In the genomic region with DNA sequence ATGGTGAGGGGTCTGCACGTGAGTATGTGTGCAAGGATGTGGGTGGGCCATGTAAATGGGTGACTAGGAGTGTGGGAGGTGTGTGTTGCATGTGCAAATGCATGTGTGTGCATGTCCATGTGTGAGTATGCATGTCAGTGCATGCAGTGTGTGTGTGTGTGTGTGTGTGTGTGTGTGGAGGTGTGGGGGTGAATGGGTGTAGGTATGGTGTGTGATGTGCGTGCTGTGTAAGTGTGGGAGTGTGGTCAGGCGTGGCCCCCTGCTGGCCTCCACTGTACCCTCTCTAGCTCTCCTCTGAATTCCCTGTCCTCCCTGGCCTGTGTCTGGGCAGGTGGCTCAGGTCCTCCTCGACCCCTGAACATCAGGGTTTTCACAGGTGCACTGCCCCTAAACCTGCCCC, we compare ENCODE assay signal across 13 cellular contexts.
DNase-seq lines count a peak whose midpoint lies in the region; ATAC-seq, FAIRE-seq and TF ChIP-seq lines count a peak whose summit lies in the region.
"Had no signal": no experiment of that assay in that cellular context is flagged by ENCODE, and none has a peak within 500 bp of the region (broad histone marks: within the 10 kb centered on the region; RNA-seq: fewer than 3 reads in every experiment).

No MANE protein-coding gene starts in this region.

- BruUV-seq in HCT116 (replicated peaks; lab: Mats Ljungman, UMichigan) (no TSS peak), HepG2 (replicated peaks; lab: Mats Ljungman, UMichigan) (no TSS peak), A673 (replicated peaks; lab: Mats Ljungman, UMichigan) (no TSS peak)

- no peaks in the 10 kb centered on the region for H3K4me1 Mint-ChIP-seq in activated CD4-positive, alpha-beta T cell treated with anti-CD3 and anti-CD28 coated beads for 36 hours
- H3K4me1 Mint-ChIP-seq: activated CD4-positive, alpha-beta T cell treated with anti-CD3 and anti-CD28 coated beads, Interleukin-2, amount 10 ng/mL, durations not matched to agents 24 days and 14 days had no signal

- TF ChIP-seq EP300 in HepG2 (IDR thresholded peaks at IDR 0.05; ENCODE audit: low read depth in 2 of 2, low read length in 2 of 2) (no peak), HepG2 (CRISPR knock-in tag; IDR thresholded peaks at IDR 0.05; ENCODE audit: borderline replicate concordance) (no peak)

- 6% methylated on average over 4 of the region's 4 CpGs for WGBS in HepG2 (ENCODE audit: low lambda C conversion rate)

- H4K20me1 ChIP-seq in HCT116 (ENCODE audit: insufficient read depth) (no peaks in the 10 kb centered on the region), HepG2 (ENCODE audit: insufficient read depth, low read length) (no peaks in the 10 kb centered on the region)

- FAIRE-seq in HepG2 (lab: Jason Lieb, UNC): no peak
- FAIRE-seq: frontal cortex had no signal

- H3K27me3 ChIP-seq in HCT116 (ENCODE audit: insufficient read depth, low read length) (no peaks in the 10 kb centered on the region), brain microvascular endothelial cell (replicated peaks) (no peaks in the 10 kb centered on the region), HepG2 (ENCODE audit: control insufficient read depth in 1 of 2, insufficient read depth in 2 of 2, low read length in 2 of 2) (peaks cover 0 to 3% of the 10 kb centered on the region in 2 experiments; a peak in 1 of 5 replicates), A673 (replicated peaks; ENCODE audit: insufficient read depth, low read depth, low read length, poor library complexity) (no peaks in the 10 kb centered on the region)

- H3K9ac ChIP-seq in HCT116 (ENCODE audit: low read length) (no peak overlapping the region), HepG2 (ENCODE audit: insufficient read depth, low read depth, low read length) (no peak overlapping the region)

- POLR2A ChIA-PET in HCT116 (lab: Charles Lee) (no interaction called here), HepG2 (lab: Yijun Ruan, JAX) (no interaction called here), A673 (lab: Charles Lee; ENCODE audit: low non-redundant PET) (no interaction called here)
- POLR2A ChIA-PET in activated CD4-positive, alpha-beta T cell treated with anti-CD3 and anti-CD28 coated beads for 36 hours (lab: Charles Lee): no interaction called here

- DNase-seq in AG08395 (ENCODE audit: low spot score): peak; percentile 33
- no peak for DNase-seq in HCT116 (ENCODE audit: low read depth, low spot score)
- no peak for DNase-seq in brain microvascular endothelial cell
- no peak for DNase-seq in HepG2 (ENCODE audit: low spot score)
- no peak for DNase-seq in T1000 (lab: John Stamatoyannopoulos, UW)
- DNase-seq in activated CD4-positive, alpha-beta T cell treated with anti-CD3 and anti-CD28 coated beads for 36 hours: no peak
- no peak for DNase-seq in A673 (ENCODE audit: low spot score)
- DNase-seq: activated CD4-positive, alpha-beta T cell treated with anti-CD3 and anti-CD28 coated beads, Interleukin-2, amount 10 ng/mL, durations not matched to agents 24 days and 14 days; NCI-H2029; SIG-M5 had no signal

- CTCF ChIA-PET in HCT116 (lab: Charles Lee) (interaction anchor here (1.4 to 1.5 kb wide), 2 partner anchors 11 to 394 kb away, joined by 3 to 6 read pairs; no protein-coding TSS in a partner anchor), HepG2 (lab: Yijun Ruan, JAX; ENCODE audit: low intra/inter-chr PET ratio, low total read pairs) (interaction anchor here (0.8 kb wide), 1 partner anchor 394 kb away, joined by 3 read pairs; no protein-coding TSS in a partner anchor), A673 (lab: Charles Lee) (no interaction called here)
- CTCF ChIA-PET in activated CD4-positive, alpha-beta T cell treated with anti-CD3 and anti-CD28 coated beads for 36 hours (lab: Charles Lee): no interaction called here

- H3K4me3 ChIP-seq in HCT116 (replicated peaks in 1 of 2; ENCODE audit: low read depth in 1 of 2, low read length in 2 of 2): no peak overlapping the region
- H3K4me3 ChIP-seq in brain microvascular endothelial cell (ENCODE audit: low read depth, low read length): no peak overlapping the region
- H3K4me3 ChIP-seq in HepG2 (replicated peaks in 1 of 3; ENCODE audit: insufficient read depth in 1 of 3, low read depth in 2 of 3, low read length in 3 of 3): no peak overlapping the region
- H3K4me3 ChIP-seq in A673 (ENCODE audit: low read depth, low read length, poor library complexity, severe bottlenecking): no peak overlapping the region

- no peaks in the 10 kb centered on the region for H3K36me3 Mint-ChIP-seq in activated CD4-positive, alpha-beta T cell treated with anti-CD3 and anti-CD28 coated beads for 36 hours (ENCODE audit: low read depth)
- H3K36me3 Mint-ChIP-seq: natural killer cell treated with Interleukin-12 subunit alpha and Interleukin-12 subunit beta and Interleukin-15 and Interleukin-18, amount 100 ng/mL, for 72 hours had no signal

- H3K27ac Mint-ChIP-seq in activated CD4-positive, alpha-beta T cell treated with anti-CD3 and anti-CD28 coated beads for 36 hours: no peak overlapping the region
- H3K27ac Mint-ChIP-seq: activated CD4-positive, alpha-beta T cell treated with anti-CD3 and anti-CD28 coated beads, Interleukin-2, amount 10 ng/mL, durations not matched to agents 24 days and 14 days; natural killer cell treated with Interleukin-12 subunit alpha and Interleukin-12 subunit beta and Interleukin-15 and Interleukin-18, amount 100 ng/mL, for 72 hours had no signal

- peaks cover 2% of the 10 kb centered on the region for H3K27me3 Mint-ChIP-seq in activated CD4-positive, alpha-beta T cell treated with anti-CD3 and anti-CD28 coated beads for 36 hours
- H3K27me3 Mint-ChIP-seq: activated CD4-positive, alpha-beta T cell treated with anti-CD3 and anti-CD28 coated beads, Interleukin-2, amount 10 ng/mL, durations not matched to agents 24 days and 14 days; natural killer cell treated with Interleukin-12 subunit alpha and Interleukin-12 subunit beta and Interleukin-15 and Interleukin-18, amount 100 ng/mL, for 72 hours had no signal

- H3K4me2 ChIP-seq in HCT116 (ENCODE audit: low read length) (no peak overlapping the region), HepG2 (ENCODE audit: low read depth, low read length) (no peak overlapping the region)

- no peaks in the 10 kb centered on the region for H3K9me3 ChIP-seq in HCT116 (ENCODE audit: control insufficient read depth in 1 of 2, insufficient read depth in 1 of 2, low read depth in 1 of 2, low read length in 2 of 2)
- H3K9me3 ChIP-seq in HepG2 (ENCODE audit: low read length): no peaks in the 10 kb centered on the region
- H3K9me3 ChIP-seq in A673 (ENCODE audit: low read depth, low read length, poor library complexity, severe bottlenecking): no peaks in the 10 kb centered on the region

- H3K9me3 Mint-ChIP-seq in activated CD4-positive, alpha-beta T cell treated with anti-CD3 and anti-CD28 coated beads for 36 hours (ENCODE audit: low read depth): no peaks in the 10 kb centered on the region
- H3K9me3 Mint-ChIP-seq: activated CD4-positive, alpha-beta T cell treated with anti-CD3 and anti-CD28 coated beads, Interleukin-2, amount 10 ng/mL, durations not matched to agents 24 days and 14 days; natural killer cell treated with Interleukin-12 subunit alpha and Interleukin-12 subunit beta and Interleukin-15 and Interleukin-18, amount 100 ng/mL, for 72 hours had no signal

- TF ChIP-seq CTCF in HCT116 (IDR thresholded peaks at IDR 0.05 in 2 of 3, conservative IDR thresholded peaks at IDR 0.05 in 1 of 3; ENCODE audit: borderline replicate concordance in 1 of 3, insufficient read depth in 1 of 3, low read depth in 2 of 3, low read length in 2 of 3): peak; percentile 4 to 32 (median 30); a peak in 2 of 6 replicates
- peak; percentile 53 for TF ChIP-seq CTCF in brain microvascular endothelial cell (IDR thresholded peaks at IDR 0.05; ENCODE audit: low read depth, low read length, missing control alignments)
- TF ChIP-seq CTCF in HepG2 (CRISPR knock-in tag; IDR thresholded peaks at IDR 0.05): peak; percentile 60
- TF ChIP-seq CTCF in A673 (conservative IDR thresholded peaks at IDR 0.05; ENCODE audit: low read depth, low read length): no peak

- intact Hi-C loops in HCT116 (cut with micrococcal nuclease): no loop called here
- intact Hi-C loops in HepG2 (cut with micrococcal nuclease; ENCODE audit: unreplicated experiment): loop anchor here (2.0 kb wide), 1 partner anchor 393 kb away; no protein-coding TSS in a partner anchor
- intact Hi-C loops in activated CD4-positive, alpha-beta T cell treated with anti-CD3 and anti-CD28 coated beads for 36 hours (cut with DNase I, micrococcal nuclease): no loop called here
- intact Hi-C loops in A673 (cut with micrococcal nuclease; ENCODE audit: unreplicated experiment): no loop called here

- ATAC-seq in HCT116: peak; percentile 79
- ATAC-seq in HepG2: peak; percentile 90
- no peak for ATAC-seq in activated CD4-positive, alpha-beta T cell treated with anti-CD3 and anti-CD28 coated beads for 36 hours
- ATAC-seq in GM21381 (IDR thresholded peaks at IDR 0.05; ENCODE audit: unreplicated experiment): no peak
- ATAC-seq: natural killer cell treated with Interleukin-12 subunit alpha and Interleukin-12 subunit beta and Interleukin-15 and Interleukin-18, amount 100 ng/mL, for 72 hours had no signal

- peak; percentile 48 for TF ChIP-seq RAD21 in HCT116 (IDR thresholded peaks at IDR 0.05; ENCODE audit: low read depth)
- TF ChIP-seq RAD21 in HepG2 (CRISPR knock-in tag; IDR thresholded peaks at IDR 0.05): no peak

- in situ Hi-C loops in brain microvascular endothelial cell (cut with HindIII; ENCODE audit: low pct_ligation_motif_present, low sequenced_read_pairs): no loop called here
- in situ Hi-C loops in HepG2 (cut with HindIII; ENCODE audit: extremely low pct_ligation_motif_present, low pct_unique_long_range_greater_than_20kb): loop anchor here (10.0 kb wide), 1 partner anchor 391 kb away; no protein-coding TSS in a partner anchor

- no peak overlapping the region for H3K4me3 Mint-ChIP-seq in activated CD4-positive, alpha-beta T cell treated with anti-CD3 and anti-CD28 coated beads for 36 hours
- H3K4me3 Mint-ChIP-seq: activated CD4-positive, alpha-beta T cell treated with anti-CD3 and anti-CD28 coated beads, Interleukin-2, amount 10 ng/mL, durations not matched to agents 24 days and 14 days; natural killer cell treated with Interleukin-12 subunit alpha and Interleukin-12 subunit beta and Interleukin-15 and Interleukin-18, amount 100 ng/mL, for 72 hours had no signal

- H3K79me2 ChIP-seq in HCT116 (ENCODE audit: insufficient read depth, low read length) (no peaks in the 10 kb centered on the region), HepG2 (ENCODE audit: insufficient read depth, low read length) (no peaks in the 10 kb centered on the region)

- no peaks in the 10 kb centered on the region for H3K4me1 ChIP-seq in HCT116 (ENCODE audit: control insufficient read depth in 1 of 2, insufficient read depth in 2 of 2, low read length in 2 of 2)
- no peaks in the 10 kb centered on the region for H3K4me1 ChIP-seq in HepG2 (ENCODE audit: insufficient read depth, low read length)
- no peaks in the 10 kb centered on the region for H3K4me1 ChIP-seq in A673 (ENCODE audit: insufficient read depth, low read length, poor library complexity, severe bottlenecking)

- H2AFZ ChIP-seq in HCT116 (ENCODE audit: low read depth, low read length, poor library complexity, severe bottlenecking): no peak overlapping the region
- no peak overlapping the region for H2AFZ ChIP-seq in HepG2 (ENCODE audit: low read length)

- H3K9me2 ChIP-seq in HCT116 (ENCODE audit: insufficient read depth): no peaks in the 10 kb centered on the region

- RAD21 ChIA-PET in HCT116 (lab: Charles Lee; ENCODE audit: low non-redundant PET in 1 of 2, low total read pairs in 2 of 2, uncharacterized antibody in 2 of 2, unreplicated experiment in 2 of 2): no interaction called here

- no peak for TF ChIP-seq POLR2A in HCT116 (IDR thresholded peaks at IDR 0.05; ENCODE audit: borderline replicate concordance, extremely low read depth, insufficient read depth, insufficient read length)
- no peak for TF ChIP-seq POLR2A in HepG2 (IDR thresholded peaks at IDR 0.05; ENCODE audit: insufficient read depth in 1 of 2, low read depth in 2 of 2, low read length in 2 of 2)

- no peaks in the 10 kb centered on the region for H3K36me3 ChIP-seq in HCT116 (ENCODE audit: control insufficient read depth in 1 of 2, insufficient read depth in 2 of 2, low read length in 2 of 2)
- no peaks in the 10 kb centered on the region for H3K36me3 ChIP-seq in brain microvascular endothelial cell (replicated peaks)
- no peaks in the 10 kb centered on the region for H3K36me3 ChIP-seq in HepG2 (replicated peaks in 1 of 2; ENCODE audit: control insufficient read depth in 1 of 2, insufficient read depth in 2 of 2, low read length in 2 of 2)
- no peaks in the 10 kb centered on the region for H3K36me3 ChIP-seq in A673 (ENCODE audit: insufficient read depth, low read length, poor library complexity, severe bottlenecking)

- H3K27ac ChIP-seq in HCT116 (ENCODE audit: low read depth, low read length) (no peak overlapping the region), brain microvascular endothelial cell (no peak overlapping the region), HepG2 (ENCODE audit: extremely low read length, insufficient read depth, low read length) (no peak overlapping the region), A673 (ENCODE audit: low read depth, low read length, poor library complexity, severe bottlenecking) (no peak overlapping the region)

Comparison
In these comparisons a context has a peak if more than half of its experiments do, and no peak if none do; other contexts are left out.
1. ATAC-seq: peak in HCT116 (single experiment) and HepG2 (single experiment); none in activated CD4-positive, alpha-beta T cell treated with anti-CD3 and anti-CD28 coated beads for 36 hours (single experiment) and GM21381 (single experiment).
2. CTCF ChIA-PET loops: an anchor here in HCT116 (1.4 to 1.5 kb wide) and HepG2 (0.8 kb wide); none called in activated CD4-positive, alpha-beta T cell treated with anti-CD3 and anti-CD28 coated beads for 36 hours and A673.